ENCODE assay signal across 18 cellular contexts in genomic region chr5:156715287-156715686, GRCh38.
"Had no signal": no experiment of that assay in that cellular context is flagged by ENCODE, and none has a peak within 500 bp of the region (broad histone marks: within the 10 kb centered on the region; RNA-seq: fewer than 3 reads in every experiment).

No MANE protein-coding gene starts in this region.

- H3K36me3 ChIP-seq: gastroesophageal sphincter, heart left ventricle, left lung, right atrium auricular region, suprapubic skin, vagina had no signal

- DNase-seq: activated CD4-positive, alpha-beta T cell treated with anti-CD3 and anti-CD28 coated beads, Interleukin-2, amount 10 ng/mL, durations not matched to agents 7 days and 5 days; activated CD8-positive, alpha-beta memory T cell treated with anti-CD3 and anti-CD28 coated beads, Interleukin-2, amount 50 U/mL, for 4 hours; activated effector memory CD4-positive, alpha-beta T cell treated with anti-CD3 and anti-CD28 coated beads, Interleukin-2, amount 50 U/mL, for 16 hours; activated naive CD4-positive, alpha-beta T cell treated with anti-CD3 and anti-CD28 coated beads, Interleukin-2, amount 50 U/mL, for 16 hours; activated T-cell treated with anti-CD3 and anti-CD28 coated beads, Interleukin-2, amount 50 U/mL, for 48 hours; aorta; heart left ventricle; left lung; stimulated activated CD4-positive, alpha-beta T cell treated with anti-CD3 and anti-CD28 coated beads, Interleukin-2, amount 100 ng/mL, for 24 hours; stimulated activated naive CD8-positive, alpha-beta T cell treated with anti-CD3 and anti-CD28 coated beads, Interleukin-15, Interleukin-2, amounts not matched to agents 100 U/mL and 50 U/mL, for 24 hours; T1000; trophoblast cell had no signal

- H3K4me3 ChIP-seq: coronary artery, gastroesophageal sphincter, heart left ventricle, left lung, right atrium auricular region, suprapubic skin, vagina had no signal

- H3K4me1 Mint-ChIP-seq: activated CD4-positive, alpha-beta T cell treated with anti-CD3 and anti-CD28 coated beads, Interleukin-2, amount 10 ng/mL, durations not matched to agents 7 days and 5 days; central memory CD8-positive, alpha-beta T cell had no signal

- H3K4me1 ChIP-seq: left lung, right atrium auricular region, suprapubic skin, vagina had no signal

- H3K27ac Mint-ChIP-seq: activated CD4-positive, alpha-beta T cell treated with anti-CD3 and anti-CD28 coated beads, Interleukin-2, amount 10 ng/mL, durations not matched to agents 7 days and 5 days had no signal

- H3K9me3 ChIP-seq: gastroesophageal sphincter, heart left ventricle, left lung, right atrium auricular region, suprapubic skin, vagina had no signal

- H3K27ac ChIP-seq: coronary artery, gastroesophageal sphincter, heart left ventricle, left lung, right atrium auricular region, suprapubic skin, vagina had no signal

- H3K4me3 Mint-ChIP-seq: activated CD4-positive, alpha-beta T cell treated with anti-CD3 and anti-CD28 coated beads, Interleukin-2, amount 10 ng/mL, durations not matched to agents 7 days and 5 days; central memory CD8-positive, alpha-beta T cell had no signal

- H3K9me3 Mint-ChIP-seq: activated CD4-positive, alpha-beta T cell treated with anti-CD3 and anti-CD28 coated beads, Interleukin-2, amount 10 ng/mL, durations not matched to agents 7 days and 5 days; central memory CD8-positive, alpha-beta T cell had no signal

- H3K27me3 ChIP-seq: gastroesophageal sphincter, heart left ventricle, left lung, right atrium auricular region, suprapubic skin, vagina had no signal
